ENCODE assay signal across 25 cellular contexts in the genomic region with DNA sequence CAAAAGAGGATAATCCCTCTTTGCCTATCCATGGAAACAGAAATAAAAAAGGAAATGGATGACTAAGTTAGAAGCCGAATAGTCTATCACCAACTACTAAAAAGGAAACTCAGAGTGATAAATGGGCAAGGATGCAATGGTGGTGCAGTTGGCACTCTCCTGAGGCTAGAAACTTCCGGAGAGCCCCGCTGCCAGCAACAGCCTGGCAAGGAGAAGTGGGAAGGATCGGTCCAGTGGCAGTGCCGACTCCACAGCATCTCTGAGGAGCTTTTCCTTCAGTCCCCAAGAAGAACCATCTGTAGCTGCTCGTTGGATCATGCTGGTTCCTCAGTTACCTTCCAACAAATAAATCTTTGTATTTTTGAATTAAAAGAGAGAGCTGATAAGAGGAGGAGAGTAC.
DNase-seq lines count a peak whose midpoint lies in the region; ATAC-seq, FAIRE-seq and TF ChIP-seq lines count a peak whose summit lies in the region.
"Had no signal": no experiment of that assay in that cellular context is flagged by ENCODE, and none has a peak within 500 bp of the region (broad histone marks: within the 10 kb centered on the region; RNA-seq: fewer than 3 reads in every experiment).

No MANE protein-coding gene starts in this region.

- no peak overlapping the region for H2AK5ac ChIP-seq in H1 (ENCODE audit: low read depth, low read length)

- H3K18ac ChIP-seq in H1 (ENCODE audit: extremely low read depth, low read length) = 0 out of 2 replicates have a peak overlapping the region, but pooled peaks have one; percentile 13

- peaks cover 5 to 18% (median 12%) of the 10 kb centered on the region in 4 experiments; a peak in 6 of 7 replicates for H3K4me1 ChIP-seq in H1 (replicated peaks in 1 of 4; ENCODE audit: control insufficient read depth in 3 of 4, insufficient read depth in 4 of 4, low read length in 3 of 4)
- H3K4me1 ChIP-seq: BE2C, SJSA1 had no signal

- no peak for FAIRE-seq in H1 (lab: Jason Lieb, UNC)
- FAIRE-seq: GM12878 had no signal

- H4K91ac ChIP-seq in H1 (replicated peaks; ENCODE audit: insufficient read length, low read length) = no peak overlapping the region

- WGBS in H1 (ENCODE audit: extremely low coverage in 1 of 2, insufficient coverage in 1 of 2, insufficient read length in 1 of 2, insufficient replicate concordance in 2 of 2, low coverage in 1 of 2, low lambda C conversion rate in 2 of 2, missing lambda C conversion rate in 1 of 2), 2 experiments = 74% methylated on average over 6 of the region's 6 CpGs; no CpG with 5 or more reads in 1 of the 2 experiments

- peaks cover 66% of the 10 kb centered on the region for H3K36me3 ChIP-seq in KOPT-K1 (ENCODE audit: insufficient read depth, low read length)
- H3K36me3 ChIP-seq in H1 (ENCODE audit: control insufficient read depth in 2 of 4, insufficient read depth in 4 of 4, low read length in 3 of 4) = no peaks in the 10 kb centered on the region
- H3K36me3 ChIP-seq: BE2C, HAP-1, MG63, SJSA1 had no signal

- no peak overlapping the region for H3K4me3 Mint-ChIP-seq in T-helper 1 cell treated with Interleukin-12 subunit alpha and Interleukin-12 subunit beta and Interleukin-4 antibody, amounts not matched to agents 30 μg/mL and 1 μg/mL, for 36 hours
- H3K4me3 Mint-ChIP-seq in mesothelial cell of epicardium = no peak overlapping the region
- H3K4me3 Mint-ChIP-seq: CD14-positive monocyte, GM23338, HFFc6 had no signal

- no peak overlapping the region for H4K8ac ChIP-seq in H1 (ENCODE audit: extremely low read depth, insufficient read depth, low read length)

- H3K27me3 Mint-ChIP-seq in T-helper 1 cell treated with Interleukin-12 subunit alpha and Interleukin-12 subunit beta and Interleukin-4 antibody, amounts not matched to agents 30 μg/mL and 1 μg/mL, for 36 hours (ENCODE audit: low read depth) = no peaks in the 10 kb centered on the region
- H3K27me3 Mint-ChIP-seq in mesothelial cell of epicardium (ENCODE audit: low read depth) = peaks cover 10% of the 10 kb centered on the region

- no peaks in the 10 kb centered on the region for H3K79me2 ChIP-seq in H1 (ENCODE audit: control insufficient read depth in 1 of 2, insufficient read depth in 2 of 2, low read length in 2 of 2)

- no peaks in the 10 kb centered on the region for H3K27me3 ChIP-seq in H1 (replicated peaks in 1 of 4; ENCODE audit: control insufficient read depth in 3 of 4, extremely low read depth in 1 of 4, insufficient read depth in 3 of 4, low read length in 3 of 4)
- H3K27me3 ChIP-seq: BE2C, MG63, SJSA1 had no signal

- H3K9me3 ChIP-seq in KOPT-K1 (ENCODE audit: insufficient read depth, low read length, poor library complexity, severe bottlenecking) (no peaks in the 10 kb centered on the region), H1 (ENCODE audit: insufficient read depth in 2 of 2, low read depth in 1 of 2, low read length in 1 of 2) (no peaks in the 10 kb centered on the region)
- H3K9me3 ChIP-seq: BE2C, HAP-1, MG63, SJSA1 had no signal

- H2BK12ac ChIP-seq in H1 (ENCODE audit: low read depth, low read length) = no peak overlapping the region

- no peak overlapping the region for H4K5ac ChIP-seq in H1 (ENCODE audit: insufficient read length, low read depth, low read length)

- H3K4me2 ChIP-seq in H1 (ENCODE audit: insufficient read depth in 1 of 2, low read depth in 2 of 2, low read length in 2 of 2) = no peak overlapping the region

- H3K23me2 ChIP-seq in H1 (ENCODE audit: low read depth, low read length) = no peaks in the 10 kb centered on the region

- H3K27ac ChIP-seq in KOPT-K1 (ENCODE audit: low read depth, low read length, poor library complexity, severe bottlenecking) = peak overlapping the region; percentile 98
- H3K27ac ChIP-seq in H1 (ENCODE audit: low read depth, low read length) = no peak overlapping the region
- H3K27ac ChIP-seq: 22Rv1, SJSA1 had no signal

- no peak for TF ChIP-seq EP300 in H1 (IDR thresholded peaks at IDR 0.05; ENCODE audit: borderline replicate concordance in 1 of 2, low read depth in 2 of 2, low read length in 2 of 2)

- no peak for ATAC-seq in SK-N-SH treated with all-trans-retinoic acid at 6 μM for 48 hours
- ATAC-seq: GM12878 had no signal

- no peak overlapping the region for H2BK120ac ChIP-seq in H1 (replicated peaks; ENCODE audit: low read depth, low read length)

- no peak overlapping the region for H3K9ac ChIP-seq in H1 (replicated peaks in 1 of 4; ENCODE audit: extremely low read depth in 1 of 4, low read depth in 3 of 4, low read length in 3 of 4)

- H3K23ac ChIP-seq in H1 (ENCODE audit: insufficient read length) = no peak overlapping the region

- H3K56ac ChIP-seq in H1 (replicated peaks; ENCODE audit: insufficient read length, low read depth, low read length) = no peak overlapping the region

- H2BK5ac ChIP-seq in H1 (ENCODE audit: low read depth, low read length) = no peak overlapping the region

- no peak overlapping the region for H2BK15ac ChIP-seq in H1 (ENCODE audit: low read length)

- no peak for TF ChIP-seq POLR2A in H1 (IDR thresholded peaks at IDR 0.05; ENCODE audit: control extremely low read depth in 1 of 2, low read depth in 2 of 2, low read length in 2 of 2)

- H3K9me3 Mint-ChIP-seq in T-helper 1 cell treated with Interleukin-12 subunit alpha and Interleukin-12 subunit beta and Interleukin-4 antibody, amounts not matched to agents 30 μg/mL and 1 μg/mL, for 36 hours = peaks cover 5% of the 10 kb centered on the region
- H3K9me3 Mint-ChIP-seq in mesothelial cell of epicardium = no peaks in the 10 kb centered on the region
- H3K9me3 Mint-ChIP-seq: CD14-positive monocyte, GM23338, HFFc6 had no signal

- CTCF ChIA-PET in H1 (lab: Charles Lee; ENCODE audit: partially characterized antibody) = interaction anchor here (0.6 to 5.1 kb wide), 25 partner anchors 8 to 685 kb away, joined by 3 to 20 read pairs (median 5); a partner anchor contains a TSS

- H3K4me1 Mint-ChIP-seq in T-helper 1 cell treated with Interleukin-12 subunit alpha and Interleukin-12 subunit beta and Interleukin-4 antibody, amounts not matched to agents 30 μg/mL and 1 μg/mL, for 36 hours (ENCODE audit: low read depth) = peaks cover 78% of the 10 kb centered on the region
- H3K4me1 Mint-ChIP-seq in mesothelial cell of epicardium = peaks cover 1% of the 10 kb centered on the region

- H3K4me3 ChIP-seq in H1 (ENCODE audit: extremely low read depth in 1 of 4, insufficient read depth in 2 of 4, low read depth in 3 of 4, low read length in 4 of 4) = no peak overlapping the region
- H3K4me3 ChIP-seq: GM12878, GM23338, HAP-1, MG63, SJSA1 had no signal

- H2BK20ac ChIP-seq in H1 (ENCODE audit: low read length) = no peak overlapping the region

- H3K4ac ChIP-seq in H1 (replicated peaks; ENCODE audit: insufficient read length, low read depth, low read length) = no peak overlapping the region

- H2AFZ ChIP-seq in H1 (ENCODE audit: low read length) = no peak overlapping the region
- H2AFZ ChIP-seq: GM23338 had no signal

- no peak for TF ChIP-seq RAD21 in H1 (IDR thresholded peaks at IDR 0.05 in 1 of 2, conservative IDR thresholded peaks at IDR 0.05 in 1 of 2; ENCODE audit: low read depth in 2 of 2, low read length in 2 of 2)

- peaks cover 93% of the 10 kb centered on the region for H3K36me3 Mint-ChIP-seq in T-helper 1 cell treated with Interleukin-12 subunit alpha and Interleukin-12 subunit beta and Interleukin-4 antibody, amounts not matched to agents 30 μg/mL and 1 μg/mL, for 36 hours (ENCODE audit: low read depth)
- H3K36me3 Mint-ChIP-seq in mesothelial cell of epicardium = no peaks in the 10 kb centered on the region
- H3K36me3 Mint-ChIP-seq: CD14-positive monocyte had no signal

- no peaks in the 10 kb centered on the region for H4K20me1 ChIP-seq in H1 (replicated peaks in 1 of 2; ENCODE audit: control insufficient read depth in 1 of 2, insufficient read depth in 2 of 2, low read length in 2 of 2)

- DNase-seq in T-helper 1 cell (no peak), H1 (ENCODE audit: low read depth in 1 of 2, low spot score in 2 of 2) (no peak), superior temporal gyrus (ENCODE audit: extremely low spot score) (peak; percentile 38), mesothelial cell of epicardium (ENCODE audit: low spot score in 2 of 2, unreplicated experiment in 2 of 2) (no peak)
- DNase-seq: ACHN, BE2C, DMS53, GDM1, HFFc6, KBM-7, MG63, NCI-H1105 treated with DMSO at 0.1 percent for 48 hours, NCI-H2029, NCI-H526, Right ventricle myocardium superior, RPMI8226 had no signal

- H3K14ac ChIP-seq in H1 (ENCODE audit: insufficient read length) = no peak overlapping the region

- TF ChIP-seq CTCF in H1 (IDR thresholded peaks at IDR 0.05; ENCODE audit: control extremely low read depth in 1 of 3, insufficient read depth in 1 of 3, low read depth in 1 of 3, low read length in 3 of 3) = no peak
- TF ChIP-seq CTCF in mesothelial cell of epicardium (IDR thresholded peaks at IDR 0.05; ENCODE audit: unreplicated experiment) = no peak

- POLR2A ChIA-PET in H1 (lab: Charles Lee; ENCODE audit: partially characterized antibody) = no interaction called here

- H3K79me1 ChIP-seq in H1 (ENCODE audit: low read depth, low read length) = no peaks in the 10 kb centered on the region

- H3K27ac Mint-ChIP-seq in T-helper 1 cell treated with Interleukin-12 subunit alpha and Interleukin-12 subunit beta and Interleukin-4 antibody, amounts not matched to agents 30 μg/mL and 1 μg/mL, for 36 hours = peak overlapping the region; percentile 49
- no peak overlapping the region for H3K27ac Mint-ChIP-seq in mesothelial cell of epicardium
- H3K27ac Mint-ChIP-seq: CD14-positive monocyte, GM23338, HFFc6 had no signal

TF ChIP-seq in H1, 55 proteins besides CTCF, POLR2A, EP300 and RAD21 (continues in another document):
- TF ChIP-seq HDAC2 (IDR thresholded peaks at IDR 0.05; ENCODE audit: borderline replicate concordance in 1 of 2, low read depth in 2 of 2, low read length in 2 of 2) (no peak), ZNF274 (IDR thresholded peaks at IDR 0.05; ENCODE audit: borderline replicate concordance, extremely low read depth, low read length) (no peak), HDAC6 (IDR thresholded peaks at IDR 0.05; ENCODE audit: low read depth, low read length) (no peak)

TF ChIP-seq in SK-N-SH treated with all-trans-retinoic acid at 6 μM for 48 hours, 23 proteins besides CTCF, POLR2A, EP300 and RAD21 (continues in another document):
- TF ChIP-seq CSDC2 (CRISPR knock-in tag; IDR thresholded peaks at IDR 0.05) (no peak), ZNF565 (CRISPR knock-in tag; conservative IDR thresholded peaks at IDR 0.05; ENCODE audit: low read depth) (no peak)
